In the genomic region with DNA sequence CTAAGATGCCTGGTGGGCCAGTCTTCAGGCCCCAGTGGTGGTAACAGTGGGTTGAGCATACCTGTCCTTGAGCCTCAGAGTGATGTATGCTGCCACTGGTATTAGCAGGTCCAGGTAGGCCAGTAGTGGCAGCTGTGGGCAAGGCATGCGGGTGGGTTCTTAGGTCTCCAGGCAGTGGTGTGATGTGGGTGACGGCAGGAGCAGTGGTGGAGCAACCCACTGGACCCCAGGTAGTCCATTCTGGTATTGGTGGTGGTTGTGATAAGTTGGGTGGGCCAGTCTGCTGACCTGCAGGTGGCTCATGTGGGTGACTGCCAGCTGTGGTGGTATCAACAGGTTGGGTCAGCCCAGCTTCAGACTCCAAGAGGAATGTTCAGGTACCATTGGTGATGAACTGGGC, we compare ENCODE assay signal across 20 cellular contexts.
DNase-seq lines count a peak whose midpoint lies in the region; ATAC-seq and TF ChIP-seq lines count a peak whose summit lies in the region.
"Had no signal": no experiment of that assay in that cellular context is flagged by ENCODE, and none has a peak within 500 bp of the region (broad histone marks: within the 10 kb centered on the region; RNA-seq: fewer than 3 reads in every experiment).

No MANE protein-coding gene starts in this region.

- H4K8ac ChIP-seq in neuronal stem cell (ENCODE audit: low read depth, low read length), result no peak overlapping the region

- no peaks in the 10 kb centered on the region for H3K79me1 ChIP-seq in neuronal stem cell (ENCODE audit: low read depth, low read length)

- H3K4me1 ChIP-seq in neuronal stem cell (ENCODE audit: control insufficient read depth in 2 of 2, insufficient read depth in 1 of 2, low read depth in 1 of 2, low read length in 2 of 2), result no peaks in the 10 kb centered on the region
- H3K4me1 ChIP-seq: A549; BLaER1 treated with 17β-estradiol and CSF1 and Interleukin-3, amounts not matched to agents 10 nM and 100 nM; Caco-2 had no signal

- H2BK12ac ChIP-seq in neuronal stem cell (ENCODE audit: low read length), result peak overlapping the region; percentile 33

- H2AFZ ChIP-seq in neuronal stem cell (ENCODE audit: low read length), result no peak overlapping the region

- no peaks in the 10 kb centered on the region for H3K27me3 ChIP-seq in neuronal stem cell (ENCODE audit: control insufficient read depth in 3 of 3, insufficient read depth in 3 of 3, low read depth in 1 of 3, low read length in 3 of 3)
- H3K27me3 ChIP-seq: BLaER1 treated with 17β-estradiol and CSF1 and Interleukin-3, amounts not matched to agents 10 nM and 100 nM had no signal

- no peak for DNase-seq in activated CD4-positive, alpha-beta T cell treated with anti-CD3 and anti-CD28 coated beads, Interleukin-2, amount 10 ng/mL, durations not matched to agents 7 days and 5 days
- DNase-seq in activated CD4-positive, alpha-beta T cell treated with anti-CD3 and anti-CD28 coated beads, Interleukin-2, amount 50 U/mL, for 4 hours, result no peak
- no peak for DNase-seq in neuronal stem cell (ENCODE audit: low spot score)
- no peak for DNase-seq in stimulated activated effector memory CD8-positive, alpha-beta T cell treated with anti-CD3 and anti-CD28 coated beads, Interleukin-12 subunit alpha, Interleukin-12 subunit beta, amount 100 ng/mL, for 72 hours (ENCODE audit: low spot score in 2 of 2)
- DNase-seq in type B pancreatic cell (ENCODE audit: extremely low spot score, unreplicated experiment), result peak; percentile 53
- DNase-seq in HT-29 (ENCODE audit: low spot score), result no peak
- no peak for DNase-seq in stimulated activated CD4-positive, alpha-beta T cell treated with anti-CD3 and anti-CD28 coated beads, Interleukin-12 subunit alpha, Interleukin-12 subunit beta, amount 100 ng/mL, for 4 hours
- DNase-seq: AML-193; Caco-2; Calu3; CD4-positive, alpha-beta T cell; CD8-positive, alpha-beta T cell; DMS79 treated with DMSO at 0.1 percent for 48 hours; GF-D8 had no signal

- H3K4me2 ChIP-seq in neuronal stem cell (ENCODE audit: insufficient read depth, low read length, poor library complexity, severe bottlenecking), result no peak overlapping the region
- H3K4me2 ChIP-seq: A549; BLaER1 treated with 17β-estradiol and CSF1 and Interleukin-3, amounts not matched to agents 10 nM and 100 nM had no signal

- POLR2A ChIA-PET in activated CD4-positive, alpha-beta T cell treated with anti-CD3 and anti-CD28 coated beads, Interleukin-2, amount 10 ng/mL, durations not matched to agents 7 days and 5 days (lab: Charles Lee), result no interaction called here

- H3K4ac ChIP-seq in neuronal stem cell (ENCODE audit: low read length), result no peak overlapping the region

- H3K4me1 Mint-ChIP-seq in activated CD4-positive, alpha-beta T cell treated with anti-CD3 and anti-CD28 coated beads, Interleukin-2, amount 10 ng/mL, durations not matched to agents 7 days and 5 days, result no peaks in the 10 kb centered on the region
- H3K4me1 Mint-ChIP-seq in stimulated activated effector memory CD8-positive, alpha-beta T cell treated with anti-CD3 and anti-CD28 coated beads, Interleukin-12 subunit alpha, Interleukin-12 subunit beta, amount 100 ng/mL, for 72 hours, result no peaks in the 10 kb centered on the region
- no peaks in the 10 kb centered on the region for H3K4me1 Mint-ChIP-seq in type B pancreatic cell (ENCODE audit: unreplicated experiment)
- H3K4me1 Mint-ChIP-seq: B cell had no signal

- H3K27ac ChIP-seq in neuronal stem cell (replicated peaks; ENCODE audit: low read length), result no peak overlapping the region
- H3K27ac ChIP-seq: 22Rv1; A549; BLaER1 treated with 17β-estradiol and CSF1 and Interleukin-3, amounts not matched to agents 10 nM and 100 nM; C4-2B had no signal

- H3K9me3 ChIP-seq in neuronal stem cell (replicated peaks in 1 of 2; ENCODE audit: control insufficient read depth in 2 of 2, insufficient read depth in 1 of 2, low read depth in 1 of 2, low read length in 2 of 2), result no peaks in the 10 kb centered on the region
- H3K9me3 ChIP-seq: A549, Caco-2 had no signal

- CTCF ChIA-PET in activated CD4-positive, alpha-beta T cell treated with anti-CD3 and anti-CD28 coated beads, Interleukin-2, amount 10 ng/mL, durations not matched to agents 7 days and 5 days (lab: Charles Lee), result no interaction called here

- H3K27ac Mint-ChIP-seq in activated CD4-positive, alpha-beta T cell treated with anti-CD3 and anti-CD28 coated beads, Interleukin-2, amount 10 ng/mL, durations not matched to agents 7 days and 5 days, result peak overlapping the region; percentile 14
- H3K27ac Mint-ChIP-seq in stimulated activated effector memory CD8-positive, alpha-beta T cell treated with anti-CD3 and anti-CD28 coated beads, Interleukin-12 subunit alpha, Interleukin-12 subunit beta, amount 100 ng/mL, for 72 hours, result no peak overlapping the region
- H3K27ac Mint-ChIP-seq in type B pancreatic cell, result no peak overlapping the region
- H3K27ac Mint-ChIP-seq: B cell; CD4-positive, alpha-beta T cell; CD8-positive, alpha-beta T cell had no signal

- H2BK15ac ChIP-seq in neuronal stem cell (ENCODE audit: low read length), result no peak overlapping the region

- no peaks in the 10 kb centered on the region for H3K36me3 Mint-ChIP-seq in activated CD4-positive, alpha-beta T cell treated with anti-CD3 and anti-CD28 coated beads, Interleukin-2, amount 10 ng/mL, durations not matched to agents 7 days and 5 days (ENCODE audit: low read depth)
- H3K36me3 Mint-ChIP-seq in stimulated activated effector memory CD8-positive, alpha-beta T cell treated with anti-CD3 and anti-CD28 coated beads, Interleukin-12 subunit alpha, Interleukin-12 subunit beta, amount 100 ng/mL, for 72 hours, result no peaks in the 10 kb centered on the region
- H3K36me3 Mint-ChIP-seq in type B pancreatic cell, result peaks cover 3% of the 10 kb centered on the region
- H3K36me3 Mint-ChIP-seq: CD8-positive, alpha-beta T cell had no signal

- H3K14ac ChIP-seq in neuronal stem cell (ENCODE audit: low read length), result no peak overlapping the region

- no peak overlapping the region for H2AK5ac ChIP-seq in neuronal stem cell (ENCODE audit: low read depth, low read length)

- no peak overlapping the region for H3K9ac ChIP-seq in neuronal stem cell (ENCODE audit: low read depth, low read length, poor library complexity)
- H3K9ac ChIP-seq: BLaER1 treated with 17β-estradiol and CSF1 and Interleukin-3, amounts not matched to agents 10 nM and 100 nM had no signal

- WGBS in neuronal stem cell (ENCODE audit: extremely low coverage in 2 of 2, insufficient read length in 2 of 2, insufficient replicate concordance in 1 of 2), 2 donors, result no CpG with 5 or more reads among the region's 2 CpGs

- H3K9me3 Mint-ChIP-seq in activated CD4-positive, alpha-beta T cell treated with anti-CD3 and anti-CD28 coated beads, Interleukin-2, amount 10 ng/mL, durations not matched to agents 7 days and 5 days, result peaks cover 4% of the 10 kb centered on the region
- H3K9me3 Mint-ChIP-seq in stimulated activated effector memory CD8-positive, alpha-beta T cell treated with anti-CD3 and anti-CD28 coated beads, Interleukin-12 subunit alpha, Interleukin-12 subunit beta, amount 100 ng/mL, for 72 hours, result peaks cover 11% of the 10 kb centered on the region
- H3K9me3 Mint-ChIP-seq in type B pancreatic cell, result no peaks in the 10 kb centered on the region

- peak overlapping the region; percentile 93 for H2BK5ac ChIP-seq in neuronal stem cell (ENCODE audit: low read length)

- no peak overlapping the region for H3K4me3 Mint-ChIP-seq in activated CD4-positive, alpha-beta T cell treated with anti-CD3 and anti-CD28 coated beads, Interleukin-2, amount 10 ng/mL, durations not matched to agents 7 days and 5 days
- H3K4me3 Mint-ChIP-seq in stimulated activated effector memory CD8-positive, alpha-beta T cell treated with anti-CD3 and anti-CD28 coated beads, Interleukin-12 subunit alpha, Interleukin-12 subunit beta, amount 100 ng/mL, for 72 hours, result no peak overlapping the region
- H3K4me3 Mint-ChIP-seq in type B pancreatic cell, result no peak overlapping the region
- H3K4me3 Mint-ChIP-seq: B cell; CD4-positive, alpha-beta T cell; CD8-positive, alpha-beta T cell had no signal

- peak overlapping the region in 1 of 2 donors; percentile 60 for H3K4me3 ChIP-seq in neuronal stem cell (ENCODE audit: low read length in 2 of 2)
- H3K4me3 ChIP-seq: A549; BLaER1 treated with 17β-estradiol and CSF1 and Interleukin-3, amounts not matched to agents 10 nM and 100 nM had no signal

- no peaks in the 10 kb centered on the region for H3K27me3 Mint-ChIP-seq in activated CD4-positive, alpha-beta T cell treated with anti-CD3 and anti-CD28 coated beads, Interleukin-2, amount 10 ng/mL, durations not matched to agents 7 days and 5 days
- no peaks in the 10 kb centered on the region for H3K27me3 Mint-ChIP-seq in type B pancreatic cell
- H3K27me3 Mint-ChIP-seq: B cell had no signal

- TF ChIP-seq CTCF in type B pancreatic cell (conservative IDR thresholded peaks at IDR 0.05), result no peak

- peak; percentile 11 for ATAC-seq in stimulated activated effector memory CD8-positive, alpha-beta T cell treated with anti-CD3 and anti-CD28 coated beads, Interleukin-12 subunit alpha, Interleukin-12 subunit beta, amount 100 ng/mL, for 72 hours
- ATAC-seq in GM19395 (IDR thresholded peaks at IDR 0.05; ENCODE audit: unreplicated experiment), result no peak
- ATAC-seq: A549; CD8-positive, alpha-beta T cell had no signal

- H2BK120ac ChIP-seq in neuronal stem cell (ENCODE audit: low read depth, low read length), result no peak overlapping the region

- no peak overlapping the region for H4K91ac ChIP-seq in neuronal stem cell (ENCODE audit: low read depth, low read length, poor library complexity)

- no peak overlapping the region for H3K18ac ChIP-seq in neuronal stem cell (ENCODE audit: low read length)

- peak overlapping the region; percentile 57 for H3K23ac ChIP-seq in neuronal stem cell (ENCODE audit: low read depth, low read length, poor library complexity)

- no peaks in the 10 kb centered on the region for H3K36me3 ChIP-seq in neuronal stem cell (replicated peaks in 1 of 2; ENCODE audit: control insufficient read depth in 2 of 2, insufficient read depth in 2 of 2, low read length in 2 of 2)
- H3K36me3 ChIP-seq: BLaER1 treated with 17β-estradiol and CSF1 and Interleukin-3, amounts not matched to agents 10 nM and 100 nM had no signal
